In the genomic region with DNA sequence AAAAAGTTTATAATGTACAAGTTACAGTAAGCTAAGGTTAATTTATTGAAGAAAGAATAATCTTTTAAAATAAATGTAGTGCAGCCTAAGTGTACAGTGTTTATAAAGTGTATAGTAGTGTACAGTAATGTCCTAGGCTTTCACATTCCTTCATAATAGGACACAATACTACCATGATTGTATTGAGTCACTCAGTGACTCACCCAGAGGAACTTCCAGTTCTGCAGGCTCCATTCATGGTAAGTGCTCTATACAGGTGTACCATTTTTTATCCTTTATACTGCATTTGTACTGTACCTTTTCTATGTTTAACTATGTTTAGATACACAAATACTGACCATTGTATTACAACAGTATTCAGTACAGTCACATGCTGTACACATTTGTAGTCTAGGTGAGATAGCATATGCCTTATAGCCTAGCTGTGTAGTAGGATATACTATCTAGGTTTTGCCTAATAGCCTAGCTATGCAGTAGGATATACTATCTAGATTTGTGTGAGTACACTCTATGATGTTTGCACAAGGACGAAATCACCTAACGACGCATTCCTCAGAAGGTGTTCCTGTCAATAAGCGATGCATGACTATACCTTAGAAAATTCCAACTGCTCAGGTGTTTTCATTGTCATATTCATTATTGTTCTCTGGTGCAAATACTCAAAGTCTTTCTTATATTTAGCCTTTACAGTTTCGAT, we compare ENCODE assay signal across 21 cellular contexts. TPM values are rescaled to one million over a fixed set of nuclear protein-coding genes. Genes with fewer than 3 reads are reported as not detected.
DNase-seq lines count a peak whose midpoint lies in the region; TF ChIP-seq lines count a peak whose summit lies in the region.
"Had no signal": no experiment of that assay in that cellular context is flagged by ENCODE, and none has a peak within 500 bp of the region (broad histone marks: within the 10 kb centered on the region; RNA-seq: fewer than 3 reads in every experiment).

No MANE protein-coding gene starts in this region.

- H3K79me2 ChIP-seq in mammary epithelial cell (ENCODE audit: insufficient read depth, low read length) (no peaks in the 10 kb centered on the region), mesendoderm (ENCODE audit: control insufficient read depth, insufficient read depth, low read length) (no peaks in the 10 kb centered on the region)

- WGBS in mammary epithelial cell (ENCODE audit: low coverage, missing lambda C conversion rate): 62% methylated on average over 5 of the region's 5 CpGs
- no CpG with 5 or more reads among the region's 5 CpGs for WGBS in mesendoderm (ENCODE audit: extremely low coverage, insufficient coverage, low lambda C conversion rate)

- no peak overlapping the region for H4K5ac ChIP-seq in mesendoderm (ENCODE audit: low read length)

- H3K9ac ChIP-seq in mammary epithelial cell (ENCODE audit: insufficient read depth, low read length): no peak overlapping the region
- H3K9ac ChIP-seq in mesendoderm (ENCODE audit: low read length): no peak overlapping the region

- intact Hi-C loops in mammary epithelial cell (cut with micrococcal nuclease): no loop called here

- H3K56ac ChIP-seq in mesendoderm (ENCODE audit: low read length): no peak overlapping the region

- no peaks in the 10 kb centered on the region for H3K79me1 ChIP-seq in mesendoderm (ENCODE audit: low read length)

- no peak overlapping the region for H2BK15ac ChIP-seq in mesendoderm (replicated peaks; ENCODE audit: low read depth)

- no peak for TF ChIP-seq POLR2A in NB4 (IDR thresholded peaks at IDR 0.05; ENCODE audit: extremely low read depth, insufficient read length)

- H3K4me2 ChIP-seq in mammary epithelial cell (ENCODE audit: insufficient read depth, low read depth, low read length): peak overlapping the region; percentile 35
- H3K4me2 ChIP-seq in mesendoderm (ENCODE audit: low read length): no peak overlapping the region

- H4K8ac ChIP-seq in mesendoderm (ENCODE audit: low read depth, low read length): no peak overlapping the region

- in situ Hi-C loops in mammary epithelial cell (cut with MboI; ENCODE audit: low sequenced_read_pairs in 2 of 2): no loop called here

- H3K18ac ChIP-seq in mesendoderm (ENCODE audit: low read length): no peak overlapping the region

- H3K4me3 ChIP-seq in NB4 (ENCODE audit: low read depth, low read length): no peak overlapping the region
- H3K4me3 ChIP-seq in mammary epithelial cell (replicated peaks in 1 of 3; ENCODE audit: insufficient read depth in 1 of 3, low read depth in 2 of 3, low read length in 3 of 3): no peak overlapping the region
- no peak overlapping the region for H3K4me3 ChIP-seq in mesendoderm (ENCODE audit: low read length)
- H3K4me3 ChIP-seq: GM12878, SJSA1, skin epidermis, upper lobe of left lung had no signal

- DNase-seq in SIG-M5 treated with dmso at 0.1 percent for 504 hours (lab: John Stamatoyannopoulos, UW; ENCODE audit: unreplicated experiment) (peak; percentile 21), SIG-M5 (lab: John Stamatoyannopoulos, UW) (no peak), NB4 (ENCODE audit: low read depth) (peak; percentile 3), mammary epithelial cell (peak; percentile 83), renal cortical epithelial cell (ENCODE audit: low read depth) (peak; percentile 67), globus pallidus (ENCODE audit: low spot score) (no peak), mesendoderm (no peak), NCI-H1417 (lab: John Stamatoyannopoulos, UW) (no peak)
- DNase-seq: activated CD4-positive, alpha-beta memory T cell treated with anti-CD3 and anti-CD28 coated beads for 36 hours; amniotic stem cell; H9; NCI-H1105; stimulated activated naive B cell treated with anti-CD40 and anti-IgM and Interleukin-4, amounts not matched to agents 10 μg/mL and 1 μg/mL and 100 μg/mL, for 72 hours; upper lobe of left lung had no signal

- H2AFZ ChIP-seq in mammary epithelial cell (ENCODE audit: low read depth, low read length): no peak overlapping the region

- no peak overlapping the region for H3K23ac ChIP-seq in mesendoderm (ENCODE audit: low read length)

- peak overlapping the region; percentile 14 for H3K27ac ChIP-seq in mammary epithelial cell (ENCODE audit: insufficient read depth, low read depth, low read length)
- H3K27ac ChIP-seq in mesendoderm (ENCODE audit: low read depth, low read length): no peak overlapping the region
- H3K27ac ChIP-seq: SJSA1, skin epidermis, upper lobe of left lung had no signal

- CTCF ChIA-PET in mammary epithelial cell (lab: Charles Lee; ENCODE audit: low non-redundant PET): no interaction called here

- H3K27me3 ChIP-seq in mammary epithelial cell (ENCODE audit: insufficient read depth, low read length): no peaks in the 10 kb centered on the region
- H3K27me3 ChIP-seq in mesendoderm (ENCODE audit: insufficient read depth, low read length, poor library complexity): no peaks in the 10 kb centered on the region
- H3K27me3 ChIP-seq: SJSA1, upper lobe of left lung had no signal

- H2BK5ac ChIP-seq in mesendoderm (ENCODE audit: low read length): no peak overlapping the region

- dilution Hi-C loops in mammary epithelial cell (cut with HindIII; ENCODE audit: low sequenced_read_pairs): no loop called here

- H2AK5ac ChIP-seq in mesendoderm (ENCODE audit: low read length): no peak overlapping the region

- BruUV-seq in mammary epithelial cell (replicated peaks; lab: Mats Ljungman, UMichigan): TSS peak; percentile 60

- no peaks in the 10 kb centered on the region for H3K9me3 ChIP-seq in mammary epithelial cell (replicated peaks; ENCODE audit: insufficient read depth, low read length)
- H3K9me3 ChIP-seq: SJSA1, upper lobe of left lung had no signal

- no peak overlapping the region for H2BK120ac ChIP-seq in mesendoderm (ENCODE audit: low read depth, low read length)

- H3K4me1 ChIP-seq in mammary epithelial cell (ENCODE audit: insufficient read depth, low read length): peaks cover 14% of the 10 kb centered on the region
- H3K4me1 ChIP-seq in mesendoderm (ENCODE audit: control insufficient read depth, low read depth, low read length): no peaks in the 10 kb centered on the region
- H3K4me1 ChIP-seq: upper lobe of left lung had no signal

- no peak for TF ChIP-seq CTCF in NB4 (IDR thresholded peaks at IDR 0.05; ENCODE audit: low read depth, low read length)
- TF ChIP-seq CTCF in mammary epithelial cell (conservative IDR thresholded peaks at IDR 0.05 in 1 of 2, IDR thresholded peaks at IDR 0.05 in 1 of 2; ENCODE audit: extremely low read depth in 1 of 2, insufficient read depth in 1 of 2, low read depth in 1 of 2, low read length in 2 of 2): no peak

- H3K4ac ChIP-seq in mesendoderm (ENCODE audit: low read depth, low read length): no peak overlapping the region

- H3K36me3 ChIP-seq in mammary epithelial cell (ENCODE audit: insufficient read depth, low read length) (no peaks in the 10 kb centered on the region), mesendoderm (ENCODE audit: control insufficient read depth, insufficient read depth, low read length) (no peaks in the 10 kb centered on the region)
- H3K36me3 ChIP-seq: SJSA1, upper lobe of left lung had no signal

- H4K20me1 ChIP-seq in mammary epithelial cell (ENCODE audit: insufficient read depth, low read length): no peaks in the 10 kb centered on the region

RNA-seq across cellular contexts. Expression of gene TMEM255A, which starts 5.5 kb away (rescaled TPM):
- total RNA-seq in mammary epithelial cell: under 1 TPM in 1 of 2 donors, not detected in 1; 0.40 TPM
- polyA plus RNA-seq in mammary epithelial cell: 0.43 TPM
- polyA minus RNA-seq in mammary epithelial cell: not detected
- 0.17 and 0.30 TPM in 2 replicates for total RNA-seq in renal cortical epithelial cell
- polyA plus RNA-seq in mesendoderm (2013, experiment 1 of 2): 0.94 TPM
- polyA plus RNA-seq in mesendoderm (2013, experiment 2 of 2): 0.91 TPM
- total RNA-seq: activated CD4-positive, alpha-beta memory T cell treated with anti-CD3 and anti-CD28 coated beads for 36 hours; endothelial cell of umbilical vein; glomerular endothelial cell had no signal
- polyA plus RNA-seq: endothelial cell of umbilical vein had no signal

RNA-seq across cellular contexts. Expression of gene ATP1B4, which starts 45.2 kb away (rescaled TPM):
- total RNA-seq in mammary epithelial cell (not detected), renal cortical epithelial cell (not detected in 2 replicates)
- polyA plus RNA-seq in mammary epithelial cell: not detected
- not detected for polyA minus RNA-seq in mammary epithelial cell
- polyA plus RNA-seq in mesendoderm (2013, experiment 1 of 2): not detected
- not detected for polyA plus RNA-seq in mesendoderm (2013, experiment 2 of 2)
- total RNA-seq: activated CD4-positive, alpha-beta memory T cell treated with anti-CD3 and anti-CD28 coated beads for 36 hours; endothelial cell of umbilical vein; glomerular endothelial cell; GM12878; H9; osteoblast; SJSA1; upper lobe of left lung had no signal
- polyA plus RNA-seq: CD14-positive monocyte, endothelial cell of umbilical vein, GM12878 had no signal

Comparison
In these comparisons a context has a peak if more than half of its experiments do, and no peak if none do; other contexts are left out.
1. DNase-seq: peak in SIG-M5 treated with dmso at 0.1 percent for 504 hours (single experiment), NB4 (single experiment), mammary epithelial cell (single experiment) and renal cortical epithelial cell (single experiment); none in SIG-M5 (single experiment), globus pallidus (single experiment), mesendoderm (single experiment) and NCI-H1417 (0 of 3).